Comparison of ENCODE assay signal across 8 cellular contexts in genomic region chr2:146661494-146662096, GRCh38.
DNase-seq lines count a peak whose midpoint lies in the region; ATAC-seq, FAIRE-seq and TF ChIP-seq lines count a peak whose summit lies in the region.

No MANE protein-coding gene starts in this region.

- no peak for TF ChIP-seq POLR2A in uterus (IDR thresholded peaks at IDR 0.05)

- CTCF ChIA-PET in BJ (lab: Yijun Ruan, JAX): no interaction called here

- H3K4me3 ChIP-seq in BJ (ENCODE audit: low read depth, low read length): no peak overlapping the region
- no peak overlapping the region for H3K4me3 ChIP-seq in uterus

- FAIRE-seq in urothelium cell line (lab: Jason Lieb, UNC): no peak

- ATAC-seq in GM18519 (IDR thresholded peaks at IDR 0.05; ENCODE audit: low FRiP score, unreplicated experiment): no peak
- ATAC-seq in GM19395 (IDR thresholded peaks at IDR 0.05; ENCODE audit: unreplicated experiment): no peak

- H3K27me3 ChIP-seq in BJ (ENCODE audit: control insufficient read depth, insufficient read depth, low read length) (no peaks in the 10 kb centered on the region), uterus (no peaks in the 10 kb centered on the region)

- intact Hi-C loops in uterus (cut with DNase I; ENCODE audit: low total_unique reads): no loop called here

- DNase-seq in BJ (ENCODE audit: low read depth): no peak
- DNase-seq in HPDE6-E6E7 (ENCODE audit: extremely low spot score): peak; percentile 1
- peak; percentile 61 for DNase-seq in RKO (ENCODE audit: low spot score)
- DNase-seq in foreskin melanocyte: peak; percentile 8
- DNase-seq in urothelium cell line (ENCODE audit: low spot score): peak; percentile 9
- no peak for DNase-seq in uterus

- peak; percentile 65 for TF ChIP-seq CTCF in BJ (IDR thresholded peaks at IDR 0.05; ENCODE audit: insufficient read depth, low read depth, low read length)
- TF ChIP-seq CTCF in uterus (IDR thresholded peaks at IDR 0.05): peak in 2 of 4 experiments; percentile 17 to 20

- H3K36me3 ChIP-seq in BJ (ENCODE audit: control insufficient read depth, insufficient read depth, low read length) (no peaks in the 10 kb centered on the region), uterus (no peaks in the 10 kb centered on the region)

- no peaks in the 10 kb centered on the region for H3K4me1 ChIP-seq in uterus

- no peak overlapping the region for H3K27ac ChIP-seq in uterus

- POLR2A ChIA-PET in BJ (lab: Charles Lee): interaction anchor here (0.7 kb wide), 2 partner anchors 29 to 337 kb away, joined by 4 read pairs; no protein-coding TSS in a partner anchor

- no peaks in the 10 kb centered on the region for H3K9me3 ChIP-seq in uterus

Comparison
In these comparisons a context has a peak if more than half of its experiments do, and no peak if none do; other contexts are left out.
1. DNase-seq: peak in HPDE6-E6E7 (single experiment), RKO (single experiment), foreskin melanocyte (single experiment) and urothelium cell line (single experiment); none in BJ (single experiment) and uterus (0 of 2).